25 cellular contexts compared by ENCODE assay signal in the genomic region with DNA sequence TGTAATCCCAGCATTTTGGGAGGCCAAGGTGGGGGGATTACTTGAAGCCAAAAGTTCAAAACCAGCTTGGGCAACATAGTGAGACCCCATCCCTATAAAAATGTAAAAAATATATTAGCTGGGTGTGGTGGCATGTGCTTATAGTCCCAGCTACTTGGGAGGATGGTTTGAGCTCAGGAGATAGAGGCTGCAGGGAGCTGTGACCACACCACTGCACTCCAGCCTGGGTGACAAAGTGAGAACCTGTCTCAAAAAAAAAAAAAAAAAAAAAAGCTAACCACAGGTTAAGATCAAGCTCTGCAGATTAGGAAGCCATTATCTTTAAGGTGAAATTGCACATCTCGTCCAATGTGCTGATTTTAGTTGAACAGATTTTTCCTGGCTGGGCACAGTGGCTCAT.
"Had no signal": no experiment of that assay in that cellular context is flagged by ENCODE, and none has a peak within 500 bp of the region (broad histone marks: within the 10 kb centered on the region; RNA-seq: fewer than 3 reads in every experiment).

No MANE protein-coding gene starts in this region.

- H3K27me3 ChIP-seq: brain microvascular endothelial cell, cardiac muscle cell, MG63 had no signal

- DNase-seq: activated B cell treated with CpG ODN at 0.5 μM for 24 hours; activated CD4-positive, alpha-beta T cell treated with anti-CD3 and anti-CD28 coated beads, Interleukin-2, amount 50 U/mL, for 1 hour; activated CD8-positive, alpha-beta memory T cell treated with anti-CD3 and anti-CD28 coated beads for 24 hours; activated effector memory CD4-positive, alpha-beta T cell treated with anti-CD3 and anti-CD28 coated beads, Interleukin-2, amount 50 U/mL, for 16 hours; activated naive CD4-positive, alpha-beta T cell treated with anti-CD3 and anti-CD28 coated beads for 36 hours; activated naive CD8-positive, alpha-beta T cell treated with anti-CD3 and anti-CD28 coated beads for 36 hours; brain microvascular endothelial cell; MG63; MV-4-11; NCI-H1092 treated with DMSO at 0.1 percent for 48 hours; NCI-H1417 treated with DMSO at 0.1 percent for 48 hours; NCI-H1694; NCI-H2029 treated with DMSO at 0.1 percent for 48 hours; NCI-H510A treated with DMSO at 0.1 percent for 48 hours; NCI-H69; NK-92 treated with Interleukin-12 subunit alpha and Interleukin-12 subunit beta, amount 100 ng/mL, for 24 hours; OCI-M1; RPMI8226; SHP77 treated with DMSO at 0.1 percent for 48 hours; T-helper 9 cell had no signal

- H3K27ac ChIP-seq: brain microvascular endothelial cell, cardiac muscle cell, KMS-11 had no signal

- H3K9me3 Mint-ChIP-seq: activated B cell treated with CpG ODN at 0.5 μM for 24 hours; activated naive CD4-positive, alpha-beta T cell treated with anti-CD3 and anti-CD28 coated beads for 36 hours; activated naive CD8-positive, alpha-beta T cell treated with anti-CD3 and anti-CD28 coated beads for 36 hours; activated T-helper 1 cell treated with anti-CD3 and anti-CD28 coated beads, Interleukin-12 subunit alpha, Interleukin-12 subunit beta, Interleukin-2, Interleukin-4 antibody, amounts not matched to agents 30 ng/mL and 10 ng/mL and 1 ng/mL, durations not matched to agents 14 hours and 24 hours and 36 hours; T-helper 1 cell treated with Interleukin-12 subunit alpha and Interleukin-12 subunit beta and Interleukin-4 antibody, amounts not matched to agents 30 μg/mL and 1 μg/mL, for 36 hours had no signal

- H3K9me3 ChIP-seq: MG63 had no signal

- ATAC-seq: Panc1 had no signal

- H3K27ac Mint-ChIP-seq: activated B cell treated with CpG ODN at 0.5 μM for 24 hours; activated naive CD4-positive, alpha-beta T cell treated with anti-CD3 and anti-CD28 coated beads for 36 hours; activated naive CD8-positive, alpha-beta T cell treated with anti-CD3 and anti-CD28 coated beads for 36 hours; activated T-helper 1 cell treated with anti-CD3 and anti-CD28 coated beads, Interleukin-12 subunit alpha, Interleukin-12 subunit beta, Interleukin-2, Interleukin-4 antibody, amounts not matched to agents 30 ng/mL and 10 ng/mL and 1 ng/mL, durations not matched to agents 14 hours and 24 hours and 36 hours; T-helper 1 cell treated with Interleukin-12 subunit alpha and Interleukin-12 subunit beta and Interleukin-4 antibody, amounts not matched to agents 30 μg/mL and 1 μg/mL, for 36 hours had no signal

- H3K4me3 ChIP-seq: cardiac muscle cell, MG63 had no signal

- H3K4me3 Mint-ChIP-seq: activated B cell treated with CpG ODN at 0.5 μM for 24 hours; activated naive CD4-positive, alpha-beta T cell treated with anti-CD3 and anti-CD28 coated beads for 36 hours; activated naive CD8-positive, alpha-beta T cell treated with anti-CD3 and anti-CD28 coated beads for 36 hours; activated T-helper 1 cell treated with anti-CD3 and anti-CD28 coated beads, Interleukin-12 subunit alpha, Interleukin-12 subunit beta, Interleukin-2, Interleukin-4 antibody, amounts not matched to agents 30 ng/mL and 10 ng/mL and 1 ng/mL, durations not matched to agents 14 hours and 24 hours and 36 hours; T-helper 1 cell treated with Interleukin-12 subunit alpha and Interleukin-12 subunit beta and Interleukin-4 antibody, amounts not matched to agents 30 μg/mL and 1 μg/mL, for 36 hours had no signal

- H3K27me3 Mint-ChIP-seq: activated B cell treated with CpG ODN at 0.5 μM for 24 hours; activated naive CD8-positive, alpha-beta T cell treated with anti-CD3 and anti-CD28 coated beads for 36 hours had no signal
